ENCODE assay signal across 21 cellular contexts in genomic region chr22:42158456-42159132, GRCh38. TPM values are rescaled to one million over a fixed set of nuclear protein-coding genes. Genes with fewer than 3 reads are reported as not detected.
"Had no signal": no experiment of that assay in that cellular context is flagged by ENCODE, and none has a peak within 500 bp of the region (broad histone marks: within the 10 kb centered on the region; RNA-seq: fewer than 3 reads in every experiment).

No MANE protein-coding gene starts in this region.

- H3K36me3 ChIP-seq: neural progenitor cell had no signal

- H3K36me3 Mint-ChIP-seq: natural killer cell treated with Interleukin-12 subunit alpha and Interleukin-12 subunit beta and Interleukin-15 and Interleukin-18, amount 100 ng/mL, for 72 hours had no signal

- H3K4me2 ChIP-seq: neural progenitor cell had no signal

- H3K4me3 ChIP-seq: lung, neural progenitor cell, psoas muscle, sigmoid colon, testis, tibial artery, upper lobe of left lung had no signal

- H3K4me1 Mint-ChIP-seq: memory B cell; naive B cell; stimulated activated memory B cell treated with anti-CD40 and anti-IgM and Interleukin-4, amounts not matched to agents 10 μg/mL and 1 μg/mL and 100 μg/mL, for 72 hours had no signal

- H3K4me3 Mint-ChIP-seq: effector memory CD8-positive, alpha-beta T cell; memory B cell; naive B cell; natural killer cell treated with Interleukin-12 subunit alpha and Interleukin-12 subunit beta and Interleukin-15 and Interleukin-18, amount 100 ng/mL, for 72 hours; neural progenitor cell; stimulated activated memory B cell treated with anti-CD40 and anti-IgM and Interleukin-4, amounts not matched to agents 10 μg/mL and 1 μg/mL and 100 μg/mL, for 72 hours had no signal

- ATAC-seq: effector memory CD8-positive, alpha-beta T cell; left lobe of liver; natural killer cell treated with Interleukin-12 subunit alpha and Interleukin-12 subunit beta and Interleukin-15 and Interleukin-18, amount 100 ng/mL, for 72 hours; psoas muscle; right cardiac atrium; stimulated activated memory B cell treated with anti-CD40 and anti-IgM and Interleukin-4, amounts not matched to agents 10 μg/mL and 1 μg/mL and 100 μg/mL, for 72 hours; stimulated activated naive CD8-positive, alpha-beta T cell treated with anti-CD3 and anti-CD28 coated beads, Interleukin-15, Interleukin-2, amounts not matched to agents 100 U/mL and 50 U/mL, for 24 hours had no signal

- H3K9me3 Mint-ChIP-seq: effector memory CD8-positive, alpha-beta T cell; memory B cell; naive B cell; natural killer cell treated with Interleukin-12 subunit alpha and Interleukin-12 subunit beta and Interleukin-15 and Interleukin-18, amount 100 ng/mL, for 72 hours; neural progenitor cell; stimulated activated memory B cell treated with anti-CD40 and anti-IgM and Interleukin-4, amounts not matched to agents 10 μg/mL and 1 μg/mL and 100 μg/mL, for 72 hours had no signal

- H3K27ac ChIP-seq: neural progenitor cell, psoas muscle, sigmoid colon, testis, tibial artery, upper lobe of left lung had no signal

- H3K27me3 ChIP-seq: neural progenitor cell, sigmoid colon, testis, tibial artery, upper lobe of left lung had no signal

- DNase-seq: cortex of kidney; effector memory CD8-positive, alpha-beta T cell; erythroblast; naive B cell; psoas muscle; right cardiac atrium; sigmoid colon; stimulated activated CD4-positive, alpha-beta T cell treated with anti-CD3 and anti-CD28 coated beads, Interleukin-2, amount 100 ng/mL, for 24 hours; stimulated activated CD4-positive, alpha-beta T cell treated with anti-CD3 and anti-CD28 coated beads, Interleukin-4, amount 100 ng/mL, for 4 hours; stimulated activated naive CD8-positive, alpha-beta T cell treated with anti-CD3 and anti-CD28 coated beads, Interleukin-15, Interleukin-2, amounts not matched to agents 100 U/mL and 50 U/mL, for 24 hours; substantia nigra; testis; tibial artery; upper lobe of left lung had no signal

- H3K9me3 ChIP-seq: psoas muscle, sigmoid colon, testis, tibial artery, upper lobe of left lung had no signal

- H3K27ac Mint-ChIP-seq: memory B cell; naive B cell; natural killer cell treated with Interleukin-12 subunit alpha and Interleukin-12 subunit beta and Interleukin-15 and Interleukin-18, amount 100 ng/mL, for 72 hours; neural progenitor cell; stimulated activated memory B cell treated with anti-CD40 and anti-IgM and Interleukin-4, amounts not matched to agents 10 μg/mL and 1 μg/mL and 100 μg/mL, for 72 hours had no signal

- H2AFZ ChIP-seq: neural progenitor cell had no signal

- H3K4me1 ChIP-seq: psoas muscle, sigmoid colon, testis, tibial artery, upper lobe of left lung had no signal

- H3K27me3 Mint-ChIP-seq: effector memory CD8-positive, alpha-beta T cell; memory B cell; naive B cell; natural killer cell treated with Interleukin-12 subunit alpha and Interleukin-12 subunit beta and Interleukin-15 and Interleukin-18, amount 100 ng/mL, for 72 hours; stimulated activated memory B cell treated with anti-CD40 and anti-IgM and Interleukin-4, amounts not matched to agents 10 μg/mL and 1 μg/mL and 100 μg/mL, for 72 hours had no signal

RNA-seq across cellular contexts. Expression of gene CYP2D6, which starts 28.0 kb away (rescaled TPM):
- total RNA-seq: skeletal muscle tissue had no signal
